ENCODE assay signal across 8 cellular contexts in genomic region chr11:4072668-4073285, GRCh38. TPM values are rescaled to one million over a fixed set of nuclear protein-coding genes. Genes with fewer than 3 reads are reported as not detected.
DNase-seq lines count a peak whose midpoint lies in the region; ATAC-seq and TF ChIP-seq lines count a peak whose summit lies in the region.

No MANE protein-coding gene starts in this region.

- ATAC-seq in GM19043 (IDR thresholded peaks at IDR 0.05; ENCODE audit: low read depth, unreplicated experiment) (peak; percentile 57), sciatic nerve (peak; percentile 92), HG03095 (IDR thresholded peaks at IDR 0.05; ENCODE audit: unreplicated experiment) (no peak)

- no peaks in the 10 kb centered on the region for H3K36me3 ChIP-seq in BE2C

- DNase-seq in BE2C (peak; percentile 43), NAMALWA (ENCODE audit: low spot score) (peak; percentile 84), SHP77 treated with DMSO at 0.1 percent for 48 hours (lab: John Stamatoyannopoulos, UW) (peak; percentile 40), astrocyte of the spinal cord (ENCODE audit: low read depth, low spot score) (peak; percentile 74), hepatic stellate cell (ENCODE audit: low spot score) (peak; percentile 53), sciatic nerve (ENCODE audit: low spot score) (no peak)

- H3K4me3 ChIP-seq in BE2C (ENCODE audit: low read depth, low read length) (no peak overlapping the region), astrocyte of the spinal cord (ENCODE audit: low read depth, low read length) (no peak overlapping the region)

- peak; percentile 72 for TF ChIP-seq CTCF in BE2C (IDR thresholded peaks at IDR 0.05; ENCODE audit: low read depth, low read length)
- peak; percentile 72 for TF ChIP-seq CTCF in astrocyte of the spinal cord (IDR thresholded peaks at IDR 0.05; ENCODE audit: low read depth, low read length)

- in situ Hi-C loops in astrocyte of the spinal cord (cut with HindIII; ENCODE audit: low sequenced_read_pairs), result no loop called here

- intact Hi-C loops in sciatic nerve (cut with DNase I), result loop anchor here (2.0 to 10.0 kb wide), 2 partner anchors 218 to 618 kb away; partner anchors contain the start of gene STIM1

- H3K27me3 ChIP-seq in BE2C, result no peaks in the 10 kb centered on the region

- H3K4me1 ChIP-seq in BE2C, result peaks cover 3% of the 10 kb centered on the region; the same call in 1 of the 2 replicates

- H3K9me3 ChIP-seq in BE2C, result no peaks in the 10 kb centered on the region

RNA-seq across cellular contexts. Expression of gene RRM1, which starts 21.8 kb away (rescaled TPM):
- polyA plus RNA-seq in BE2C (2012; ENCODE audit: insufficient read depth, insufficient read length, low read depth), result 11.1 TPM
- 32.2 TPM for total RNA-seq in sciatic nerve
